In genomic region chr6:151014404-151015150, GRCh38 we compare ENCODE assay signal across 8 cellular contexts.
DNase-seq lines count a peak whose midpoint lies in the region; ATAC-seq and TF ChIP-seq lines count a peak whose summit lies in the region.

No MANE protein-coding gene starts in this region.

- DNase-seq in COLO668 (lab: John Stamatoyannopoulos, UW; ENCODE audit: unreplicated experiment) = peak; percentile 41
- DNase-seq in SK-MEL-5 (ENCODE audit: low read depth, low spot score) = peak; percentile 70
- DNase-seq in activated naive CD4-positive, alpha-beta T cell treated with anti-CD3 and anti-CD28 coated beads, Interleukin-2, amount 50 U/mL, for 72 hours (ENCODE audit: low spot score in 2 of 2) = peak in 1 of 2 donors; percentile 62
- peak; percentile 66 for DNase-seq in left cardiac atrium

- no peak overlapping the region for H3K9ac ChIP-seq in rectal smooth muscle tissue (ENCODE audit: low read length)

- H3K27ac ChIP-seq in rectal smooth muscle tissue (ENCODE audit: low read depth, low read length) = no peak overlapping the region

- H3K4me3 ChIP-seq in rectal smooth muscle tissue (ENCODE audit: low read length) = peak overlapping the region; percentile 18

- no peaks in the 10 kb centered on the region for H3K9me3 Mint-ChIP-seq in activated naive CD4-positive, alpha-beta T cell treated with anti-CD3 and anti-CD28 coated beads, Interleukin-2, amount 50 U/mL, for 72 hours

- no peaks in the 10 kb centered on the region for H3K27me3 ChIP-seq in rectal smooth muscle tissue (ENCODE audit: control insufficient read depth, insufficient read depth, low read length)

- H3K4me1 ChIP-seq in rectal smooth muscle tissue (ENCODE audit: control insufficient read depth, insufficient read depth, low read length) = peaks cover 5% of the 10 kb centered on the region

- peak; percentile 57 for ATAC-seq in GM21381 (IDR thresholded peaks at IDR 0.05; ENCODE audit: unreplicated experiment)
- ATAC-seq in activated naive CD4-positive, alpha-beta T cell treated with anti-CD3 and anti-CD28 coated beads, Interleukin-2, amount 50 U/mL, for 72 hours = peak; percentile 45 to 59
- ATAC-seq in left cardiac atrium = peak; percentile 67 to 76
- ATAC-seq in GM21526 (IDR thresholded peaks at IDR 0.05; ENCODE audit: low FRiP score, unreplicated experiment) = no peak

- H3K27ac Mint-ChIP-seq in activated naive CD4-positive, alpha-beta T cell treated with anti-CD3 and anti-CD28 coated beads, Interleukin-2, amount 50 U/mL, for 72 hours = peak overlapping the region in 1 of 2 donors; percentile 75

- peaks cover 3% of the 10 kb centered on the region for H3K36me3 ChIP-seq in rectal smooth muscle tissue (ENCODE audit: control insufficient read depth, insufficient read depth, low read length)

- in situ Hi-C loops in SK-MEL-5 (cut with HindIII; ENCODE audit: low pct_unique_long_range_greater_than_20kb, low sequenced_read_pairs) = loop anchor here (25.0 kb wide), 1 partner anchor 298 kb away; no protein-coding TSS in a partner anchor

- peak; percentile 98 for TF ChIP-seq CTCF in LNCAP (IDR thresholded peaks at IDR 0.05)

- intact Hi-C loops in left cardiac atrium (cut with DNase I) = loop anchor here (1.0 to 10.0 kb wide), 5 partner anchors 120 to 310 kb away; no protein-coding TSS in a partner anchor

- peaks cover 5 to 21% of the 10 kb centered on the region in 2 donors for H3K36me3 Mint-ChIP-seq in activated naive CD4-positive, alpha-beta T cell treated with anti-CD3 and anti-CD28 coated beads, Interleukin-2, amount 50 U/mL, for 72 hours
